Comparison of ENCODE assay signal across 16 cellular contexts in genomic region chr13:23696610-23697009, GRCh38.
DNase-seq lines count a peak whose midpoint lies in the region; ATAC-seq and TF ChIP-seq lines count a peak whose summit lies in the region.
"Had no signal": no experiment of that assay in that cellular context is flagged by ENCODE, and none has a peak within 500 bp of the region (broad histone marks: within the 10 kb centered on the region; RNA-seq: fewer than 3 reads in every experiment).

No MANE protein-coding gene starts in this region.

- H3K79me1 ChIP-seq in neuronal stem cell (ENCODE audit: low read depth, low read length) = no peaks in the 10 kb centered on the region

- no peaks in the 10 kb centered on the region for H4K20me1 ChIP-seq in Karpas-422 (ENCODE audit: insufficient read depth, low read depth, low read length)

- no peak overlapping the region for H3K23ac ChIP-seq in neuronal stem cell (ENCODE audit: low read depth, low read length, poor library complexity)

- peak overlapping the region; percentile 53 for H3K9ac ChIP-seq in Karpas-422 (ENCODE audit: low read length)
- H3K9ac ChIP-seq in neuronal stem cell (ENCODE audit: low read depth, low read length, poor library complexity) = no peak overlapping the region

- CTCF ChIA-PET in activated CD4-positive, alpha-beta T cell treated with anti-CD3 and anti-CD28 coated beads, Interleukin-2, amount 10 ng/mL, durations not matched to agents 7 days and 5 days (lab: Charles Lee) = no interaction called here
- CTCF ChIA-PET in activated CD4-positive, alpha-beta T cell treated with anti-CD3 and anti-CD28 coated beads for 36 hours (lab: Charles Lee) = no interaction called here

- H3K18ac ChIP-seq in neuronal stem cell (ENCODE audit: low read length) = no peak overlapping the region

- no peaks in the 10 kb centered on the region for H3K27me3 Mint-ChIP-seq in activated CD4-positive, alpha-beta T cell treated with anti-CD3 and anti-CD28 coated beads, Interleukin-2, amount 10 ng/mL, durations not matched to agents 7 days and 5 days
- H3K27me3 Mint-ChIP-seq in activated CD4-positive, alpha-beta T cell treated with anti-CD3 and anti-CD28 coated beads for 36 hours = no peaks in the 10 kb centered on the region
- H3K27me3 Mint-ChIP-seq in endothelial cell (ENCODE audit: unreplicated experiment) = peaks cover 4% of the 10 kb centered on the region

- no peaks in the 10 kb centered on the region for H3K9me2 ChIP-seq in Karpas-422 (replicated peaks; ENCODE audit: insufficient read depth, low read length)

- peaks cover 17% of the 10 kb centered on the region for H3K4me1 ChIP-seq in Karpas-422 (ENCODE audit: low read length)
- H3K4me1 ChIP-seq in neuronal stem cell (ENCODE audit: control insufficient read depth in 2 of 2, insufficient read depth in 1 of 2, low read depth in 1 of 2, low read length in 2 of 2) = peaks cover 0 to 8% of the 10 kb centered on the region in 2 donors
- H3K4me1 ChIP-seq: gastroesophageal sphincter had no signal

- no peak overlapping the region for H3K14ac ChIP-seq in neuronal stem cell (ENCODE audit: low read length)

- no peaks in the 10 kb centered on the region for H3K79me2 ChIP-seq in Karpas-422 (ENCODE audit: low read length)

- no peak overlapping the region for H4K91ac ChIP-seq in neuronal stem cell (ENCODE audit: low read depth, low read length, poor library complexity)

- no peak overlapping the region for H3K4ac ChIP-seq in neuronal stem cell (ENCODE audit: low read length)

- no peak overlapping the region for H2BK15ac ChIP-seq in neuronal stem cell (ENCODE audit: low read length)

- peak overlapping the region; percentile 95 for H3K27ac Mint-ChIP-seq in activated CD4-positive, alpha-beta T cell treated with anti-CD3 and anti-CD28 coated beads, Interleukin-2, amount 10 ng/mL, durations not matched to agents 7 days and 5 days
- H3K27ac Mint-ChIP-seq in activated CD4-positive, alpha-beta T cell treated with anti-CD3 and anti-CD28 coated beads for 36 hours = no peak overlapping the region
- H3K27ac Mint-ChIP-seq in endothelial cell (ENCODE audit: unreplicated experiment) = peak overlapping the region; percentile 72

- H3K36me3 ChIP-seq in Karpas-422 (ENCODE audit: insufficient read depth, low read length) = no peaks in the 10 kb centered on the region
- H3K36me3 ChIP-seq in neuronal stem cell (replicated peaks in 1 of 2; ENCODE audit: control insufficient read depth in 2 of 2, insufficient read depth in 2 of 2, low read length in 2 of 2) = no peaks in the 10 kb centered on the region
- H3K36me3 ChIP-seq: gastroesophageal sphincter, MG63, upper lobe of right lung had no signal

- peak overlapping the region; percentile 6 for H2AK5ac ChIP-seq in neuronal stem cell (ENCODE audit: low read depth, low read length)

- POLR2A ChIA-PET in activated CD4-positive, alpha-beta T cell treated with anti-CD3 and anti-CD28 coated beads, Interleukin-2, amount 10 ng/mL, durations not matched to agents 7 days and 5 days (lab: Charles Lee) = no interaction called here
- POLR2A ChIA-PET in activated CD4-positive, alpha-beta T cell treated with anti-CD3 and anti-CD28 coated beads for 36 hours (lab: Charles Lee) = no interaction called here

- no peaks in the 10 kb centered on the region for H3K9me3 Mint-ChIP-seq in activated CD4-positive, alpha-beta T cell treated with anti-CD3 and anti-CD28 coated beads, Interleukin-2, amount 10 ng/mL, durations not matched to agents 7 days and 5 days
- H3K9me3 Mint-ChIP-seq in activated CD4-positive, alpha-beta T cell treated with anti-CD3 and anti-CD28 coated beads for 36 hours (ENCODE audit: low read depth) = no peaks in the 10 kb centered on the region
- no peaks in the 10 kb centered on the region for H3K9me3 Mint-ChIP-seq in endothelial cell (ENCODE audit: unreplicated experiment)

- H3K9me3 ChIP-seq in Karpas-422 (ENCODE audit: low read length) (no peaks in the 10 kb centered on the region), neuronal stem cell (replicated peaks in 1 of 2; ENCODE audit: control insufficient read depth in 2 of 2, insufficient read depth in 1 of 2, low read depth in 1 of 2, low read length in 2 of 2) (no peaks in the 10 kb centered on the region)
- H3K9me3 ChIP-seq: gastroesophageal sphincter, MG63, upper lobe of right lung had no signal

- no peak for TF ChIP-seq CTCF in endothelial cell (IDR thresholded peaks at IDR 0.05; ENCODE audit: unreplicated experiment)

- ATAC-seq in activated CD4-positive, alpha-beta T cell treated with anti-CD3 and anti-CD28 coated beads for 36 hours = no peak
- ATAC-seq: PC-3 had no signal

- peak overlapping the region; percentile 57 for H3K4me2 ChIP-seq in Karpas-422 (ENCODE audit: low read depth, low read length, poor library complexity, severe bottlenecking)
- no peak overlapping the region for H3K4me2 ChIP-seq in neuronal stem cell (ENCODE audit: insufficient read depth, low read length, poor library complexity, severe bottlenecking)

- H3K27me3 ChIP-seq in Karpas-422 (ENCODE audit: low read length) (no peaks in the 10 kb centered on the region), neuronal stem cell (ENCODE audit: control insufficient read depth in 3 of 3, insufficient read depth in 3 of 3, low read depth in 1 of 3, low read length in 3 of 3) (no peaks in the 10 kb centered on the region)
- H3K27me3 ChIP-seq: gastroesophageal sphincter, MG63, upper lobe of right lung had no signal

- H2BK5ac ChIP-seq in neuronal stem cell (ENCODE audit: low read length) = no peak overlapping the region

- no peak overlapping the region for H2BK12ac ChIP-seq in neuronal stem cell (ENCODE audit: low read length)

- no CpG with 5 or more reads among the region's 5 CpGs for WGBS in neuronal stem cell (ENCODE audit: extremely low coverage in 2 of 2, insufficient read length in 2 of 2, insufficient replicate concordance in 1 of 2), 2 donors

- H4K8ac ChIP-seq in neuronal stem cell (ENCODE audit: low read depth, low read length) = no peak overlapping the region

- H3K27ac ChIP-seq in Karpas-422 (ENCODE audit: low read length) (peak overlapping the region; percentile 50), neuronal stem cell (replicated peaks; ENCODE audit: low read length) (no peak overlapping the region)
- H3K27ac ChIP-seq: gastroesophageal sphincter, upper lobe of right lung had no signal

- H2BK120ac ChIP-seq in neuronal stem cell (ENCODE audit: low read depth, low read length) = no peak overlapping the region

- DNase-seq in activated CD4-positive, alpha-beta T cell treated with anti-CD3 and anti-CD28 coated beads, Interleukin-2, amount 10 ng/mL, durations not matched to agents 7 days and 5 days = no peak
- DNase-seq in activated CD4-positive, alpha-beta T cell treated with anti-CD3 and anti-CD28 coated beads for 36 hours = no peak
- no peak for DNase-seq in Karpas-422
- no peak for DNase-seq in endothelial cell (ENCODE audit: low spot score)
- no peak for DNase-seq in neuronal stem cell (ENCODE audit: low spot score)
- DNase-seq in posterior cingulate gyrus = no peak
- DNase-seq in COLO829 (ENCODE audit: low spot score) = no peak
- DNase-seq in RKO (ENCODE audit: low spot score) = no peak
- DNase-seq: Calu3, MG63, NCI-H2029, NCI-H524 treated with DMSO at 0.1 percent for 48 hours, PC-3, SW 1271, upper lobe of right lung had no signal

- intact Hi-C loops in activated CD4-positive, alpha-beta T cell treated with anti-CD3 and anti-CD28 coated beads for 36 hours (cut with DNase I, micrococcal nuclease) = no loop called here
- intact Hi-C loops in posterior cingulate gyrus (cut with DNase I) = no loop called here

- no peaks in the 10 kb centered on the region for H3K36me3 Mint-ChIP-seq in activated CD4-positive, alpha-beta T cell treated with anti-CD3 and anti-CD28 coated beads, Interleukin-2, amount 10 ng/mL, durations not matched to agents 7 days and 5 days (ENCODE audit: low read depth)
- H3K36me3 Mint-ChIP-seq in activated CD4-positive, alpha-beta T cell treated with anti-CD3 and anti-CD28 coated beads for 36 hours (ENCODE audit: low read depth) = no peaks in the 10 kb centered on the region
- H3K36me3 Mint-ChIP-seq in endothelial cell (ENCODE audit: low read depth, unreplicated experiment) = no peaks in the 10 kb centered on the region

- H2AFZ ChIP-seq in Karpas-422 (ENCODE audit: low read length) (peak overlapping the region; percentile 31; the same call in 1 of the 2 replicates), neuronal stem cell (ENCODE audit: low read length) (peak overlapping the region; percentile 87)

- H3K4me3 ChIP-seq in Karpas-422 (ENCODE audit: low read length) (peak overlapping the region; percentile 22; the same call in 1 of the 2 replicates), neuronal stem cell (ENCODE audit: low read length in 2 of 2) (no peak overlapping the region)
- H3K4me3 ChIP-seq: gastroesophageal sphincter, MG63, upper lobe of right lung had no signal

- H3K4me1 Mint-ChIP-seq in activated CD4-positive, alpha-beta T cell treated with anti-CD3 and anti-CD28 coated beads, Interleukin-2, amount 10 ng/mL, durations not matched to agents 7 days and 5 days = peaks cover 12% of the 10 kb centered on the region
- H3K4me1 Mint-ChIP-seq in activated CD4-positive, alpha-beta T cell treated with anti-CD3 and anti-CD28 coated beads for 36 hours = peaks cover 15% of the 10 kb centered on the region
- H3K4me1 Mint-ChIP-seq in endothelial cell (ENCODE audit: unreplicated experiment) = peaks cover 20% of the 10 kb centered on the region

- no peak overlapping the region for H3K4me3 Mint-ChIP-seq in activated CD4-positive, alpha-beta T cell treated with anti-CD3 and anti-CD28 coated beads, Interleukin-2, amount 10 ng/mL, durations not matched to agents 7 days and 5 days
- no peak overlapping the region for H3K4me3 Mint-ChIP-seq in activated CD4-positive, alpha-beta T cell treated with anti-CD3 and anti-CD28 coated beads for 36 hours
- H3K4me3 Mint-ChIP-seq in endothelial cell (ENCODE audit: unreplicated experiment) = no peak overlapping the region
